In the genomic region with DNA sequence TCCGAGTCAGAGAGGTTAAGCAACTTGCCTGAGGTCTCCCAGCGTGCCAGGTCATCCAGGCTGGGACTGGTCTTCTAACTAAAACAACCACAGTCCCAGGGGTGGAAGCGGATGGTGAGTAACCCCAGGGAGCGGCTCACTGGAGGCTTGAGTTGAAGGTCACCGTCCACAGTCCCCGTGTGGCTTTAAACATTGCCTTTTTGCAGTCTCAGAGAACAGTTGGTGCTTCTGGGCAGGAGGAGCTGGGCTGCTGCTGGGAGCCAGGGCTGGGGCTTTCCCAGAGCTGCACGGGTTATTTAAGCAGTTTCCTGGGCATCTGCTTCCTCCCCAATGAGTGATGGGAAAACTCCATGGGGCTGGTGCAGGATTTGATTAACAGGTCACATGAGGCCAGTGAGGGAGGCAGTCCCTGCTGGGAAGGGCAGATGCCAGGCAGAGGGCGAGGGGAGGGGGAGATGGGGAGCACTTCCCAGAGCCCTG, we compare ENCODE assay signal across 10 cellular contexts.
DNase-seq lines count a peak whose midpoint lies in the region; ATAC-seq and TF ChIP-seq lines count a peak whose summit lies in the region.
"Had no signal": no experiment of that assay in that cellular context is flagged by ENCODE, and none has a peak within 500 bp of the region (broad histone marks: within the 10 kb centered on the region; RNA-seq: fewer than 3 reads in every experiment).

No MANE protein-coding gene starts in this region.

- ATAC-seq in GM19035 (IDR thresholded peaks at IDR 0.05; ENCODE audit: unreplicated experiment) (no peak), HG03565 (IDR thresholded peaks at IDR 0.05; ENCODE audit: unreplicated experiment) (no peak), HG03460 (IDR thresholded peaks at IDR 0.05; ENCODE audit: unreplicated experiment) (no peak)
- ATAC-seq: CD8-positive, alpha-beta T cell had no signal

- no peaks in the 10 kb centered on the region for H3K27me3 ChIP-seq in duodenal mucosa (ENCODE audit: control insufficient read depth in 1 of 2, insufficient read depth in 2 of 2, low read length in 2 of 2)

- no peaks in the 10 kb centered on the region for H3K9me3 ChIP-seq in duodenal mucosa (ENCODE audit: control insufficient read depth in 1 of 2, low read length in 2 of 2)

- peaks cover 15 to 18% of the 10 kb centered on the region in 2 donors for H3K4me1 ChIP-seq in duodenal mucosa (ENCODE audit: control insufficient read depth in 1 of 2, insufficient read depth in 2 of 2, low read length in 2 of 2)

- H3K36me3 ChIP-seq in duodenal mucosa (ENCODE audit: control insufficient read depth in 1 of 2, insufficient read depth in 2 of 2, low read length in 2 of 2) = no peaks in the 10 kb centered on the region

- peak overlapping the region; percentile 26 for H3K27ac ChIP-seq in duodenal mucosa (ENCODE audit: low read depth, low read length)

- no peak for TF ChIP-seq CTCF in AG10803 (conservative IDR thresholded peaks at IDR 0.05; ENCODE audit: low read length)

- H3K9ac ChIP-seq in duodenal mucosa (ENCODE audit: low read depth in 1 of 2, low read length in 2 of 2) = no peak overlapping the region

- DNase-seq in AG10803 (ENCODE audit: low read depth) (peak; percentile 68), NCI-H2171 (lab: John Stamatoyannopoulos, UW) (peak; percentile 88), medulla oblongata (ENCODE audit: extremely low spot score) (peak; percentile 59)
- DNase-seq in activated T-cell treated with anti-CD3 and anti-CD28 coated beads, Interleukin-2, amount 50 U/mL, for 1 hour = no peak
- DNase-seq: CD8-positive, alpha-beta T cell; NCI-H2107 had no signal

- no peak overlapping the region for H3K4me3 ChIP-seq in AG10803 (ENCODE audit: low read length)
- peak overlapping the region in 1 of 2 donors; percentile 7 for H3K4me3 ChIP-seq in duodenal mucosa (ENCODE audit: low read depth in 1 of 2, low read length in 2 of 2)
